In the genomic region with DNA sequence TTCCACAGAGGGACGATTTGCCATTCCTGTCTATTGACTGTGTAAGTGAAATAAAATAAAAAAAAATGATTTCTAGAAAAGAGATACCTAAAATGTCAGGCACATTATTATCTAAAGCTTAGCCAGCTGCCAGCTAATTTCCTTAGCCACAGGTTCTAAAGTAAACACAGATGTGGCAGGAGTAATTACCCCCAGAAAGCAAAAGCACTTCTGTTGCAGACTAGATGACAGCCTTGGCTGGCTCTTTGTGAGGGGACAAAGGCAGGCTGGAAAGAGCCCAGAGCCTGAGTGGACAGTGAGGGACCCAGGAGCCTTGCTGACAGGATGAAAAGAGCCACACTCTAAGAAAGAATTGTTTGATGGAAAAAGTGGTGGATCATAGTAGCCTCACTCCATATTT, we compare ENCODE assay signal across 13 cellular contexts.
DNase-seq lines count a peak whose midpoint lies in the region; ATAC-seq and TF ChIP-seq lines count a peak whose summit lies in the region.
"Had no signal": no experiment of that assay in that cellular context is flagged by ENCODE, and none has a peak within 500 bp of the region (broad histone marks: within the 10 kb centered on the region; RNA-seq: fewer than 3 reads in every experiment).

No MANE protein-coding gene starts in this region.

- no peaks in the 10 kb centered on the region for H3F3A ChIP-seq in PC-9 (ENCODE audit: insufficient read depth, low read depth)

- no peaks in the 10 kb centered on the region for H4K20me1 ChIP-seq in PC-9 (ENCODE audit: insufficient read depth)

- no peaks in the 10 kb centered on the region; the same call in 1 of the 2 replicates for H3K9me3 ChIP-seq in PC-9 (ENCODE audit: insufficient read depth, low read depth)
- H3K9me3 ChIP-seq in Peyer's patch: no peaks in the 10 kb centered on the region
- H3K9me3 ChIP-seq: left lung, sigmoid colon had no signal

- H3K36me3 ChIP-seq in PC-9 (ENCODE audit: low read depth) (no peaks in the 10 kb centered on the region), Peyer's patch (no peaks in the 10 kb centered on the region)
- H3K36me3 ChIP-seq: left lung, sigmoid colon had no signal

- H3K27ac ChIP-seq in PC-9 (no peak overlapping the region), Peyer's patch (no peak overlapping the region)
- H3K27ac ChIP-seq: left lung, sigmoid colon had no signal

- DNase-seq in M059J (ENCODE audit: low read depth) (peak; percentile 78), NCI-H510A treated with DMSO at 0.1 percent for 48 hours (lab: John Stamatoyannopoulos, UW) (peak; percentile 74), ecto neural progenitor cell (ENCODE audit: low spot score) (peak; percentile 62), renal cortical epithelial cell (ENCODE audit: low read depth) (peak; percentile 9), ureter (ENCODE audit: low spot score) (no peak), PC-9 (no peak), Peyer's patch (no peak)
- DNase-seq: activated CD4-positive, alpha-beta T cell treated with anti-CD3 and anti-CD28 coated beads, Interleukin-2, amount 50 U/mL, for 4 hours; activated naive CD8-positive, alpha-beta T cell treated with anti-CD3 and anti-CD28 coated beads, Interleukin-2, amount 50 U/mL, for 24 hours; DND-41; left lung; sigmoid colon had no signal

- no peak for ATAC-seq in HG02678 (IDR thresholded peaks at IDR 0.05; ENCODE audit: unreplicated experiment)
- ATAC-seq: activated naive CD8-positive, alpha-beta T cell treated with anti-CD3 and anti-CD28 coated beads, Interleukin-2, amount 50 U/mL, for 24 hours; left lung had no signal

- POLR2A ChIA-PET in PC-9 (lab: Charles Lee; ENCODE audit: unreplicated experiment): no interaction called here

- no peaks in the 10 kb centered on the region for H3K79me2 ChIP-seq in PC-9 (ENCODE audit: low read depth)

- no TSS peak for BruUV-seq in PC-9 (replicated peaks; lab: Mats Ljungman, UMichigan)

- no peaks in the 10 kb centered on the region for H3K9me2 ChIP-seq in PC-9 (ENCODE audit: insufficient read depth)

- CTCF ChIA-PET in PC-9 (lab: Charles Lee): no interaction called here

- H3K4me2 ChIP-seq in PC-9: no peak overlapping the region

- intact Hi-C loops in PC-9 (cut with micrococcal nuclease; ENCODE audit: unreplicated experiment): no loop called here

- no peak for TF ChIP-seq CTCF in PC-9 (conservative IDR thresholded peaks at IDR 0.05)
- no peak for TF ChIP-seq CTCF in Peyer's patch (IDR thresholded peaks at IDR 0.05)

- H3K27me3 ChIP-seq in PC-9 (ENCODE audit: insufficient read depth, low read depth) (no peaks in the 10 kb centered on the region), Peyer's patch (no peaks in the 10 kb centered on the region)
- H3K27me3 ChIP-seq: left lung, sigmoid colon had no signal

- no peak overlapping the region for H3K4me3 ChIP-seq in PC-9
- no peak overlapping the region for H3K4me3 ChIP-seq in Peyer's patch
- H3K4me3 ChIP-seq: left lung, sigmoid colon had no signal

- H3K4me1 ChIP-seq in PC-9 (replicated peaks; ENCODE audit: insufficient read depth): 0 out of 2 replicates have a peak, but pooled peaks cover 8% of the 10 kb centered on the region
- peaks cover 0 to 7% (median 0%) of the 10 kb centered on the region in 4 donors for H3K4me1 ChIP-seq in Peyer's patch
- H3K4me1 ChIP-seq: left lung had no signal

- H2AFZ ChIP-seq in PC-9: no peak overlapping the region

- no peak for TF ChIP-seq POLR2A in Peyer's patch (IDR thresholded peaks at IDR 0.05)

Comparison
In these comparisons a context has a peak if more than half of its experiments do, and no peak if none do; other contexts are left out.
1. DNase-seq: peak in M059J (single experiment), NCI-H510A treated with DMSO at 0.1 percent for 48 hours (single experiment), ecto neural progenitor cell (single experiment) and renal cortical epithelial cell (single experiment); none in ureter (single experiment), PC-9 (0 of 2) and Peyer's patch (0 of 3).